Comparison of ENCODE assay signal across 18 cellular contexts in genomic region chr7:376306-376969, GRCh38.
DNase-seq lines count a peak whose midpoint lies in the region; ATAC-seq, FAIRE-seq and TF ChIP-seq lines count a peak whose summit lies in the region.
"Had no signal": no experiment of that assay in that cellular context is flagged by ENCODE, and none has a peak within 500 bp of the region (broad histone marks: within the 10 kb centered on the region; RNA-seq: fewer than 3 reads in every experiment).

No MANE protein-coding gene starts in this region.

- no peaks in the 10 kb centered on the region for H3K36me3 ChIP-seq in left lung
- H3K36me3 ChIP-seq in suprapubic skin = no peaks in the 10 kb centered on the region
- H3K36me3 ChIP-seq in Karpas-422 (ENCODE audit: insufficient read depth, low read length) = no peaks in the 10 kb centered on the region

- no peak overlapping the region for H2AFZ ChIP-seq in Karpas-422 (ENCODE audit: low read length)

- ATAC-seq in activated CD8-positive, alpha-beta T cell treated with anti-CD3 and anti-CD28 coated beads for 36 hours = no peak
- ATAC-seq in activated CD8-positive, alpha-beta T cell treated with anti-CD3 and anti-CD28 coated beads, Interleukin-2, amount 10 ng/mL, durations not matched to agents 7 days and 5 days = no peak
- no peak for ATAC-seq in activated naive CD8-positive, alpha-beta T cell treated with anti-CD3 and anti-CD28 coated beads, Interleukin-2, amount 50 U/mL, for 24 hours
- ATAC-seq in left lung = no peak

- H3K4me1 ChIP-seq in left lung = peaks cover 9 to 19% of the 10 kb centered on the region in 2 donors
- H3K4me1 ChIP-seq in suprapubic skin = peaks cover 31% of the 10 kb centered on the region
- no peaks in the 10 kb centered on the region for H3K4me1 ChIP-seq in Karpas-422 (ENCODE audit: low read length)

- CTCF ChIA-PET in activated CD8-positive, alpha-beta T cell treated with anti-CD3 and anti-CD28 coated beads for 36 hours (lab: Charles Lee) = no interaction called here
- CTCF ChIA-PET in activated CD8-positive, alpha-beta T cell treated with anti-CD3 and anti-CD28 coated beads, Interleukin-2, amount 10 ng/mL, durations not matched to agents 7 days and 5 days (lab: Charles Lee) = interaction anchor here (1.1 kb wide), 1 partner anchor 14 kb away, joined by 3 read pairs; no protein-coding TSS in a partner anchor

- H3K27ac ChIP-seq in left lung (no peak overlapping the region), suprapubic skin (no peak overlapping the region), Karpas-422 (ENCODE audit: low read length) (no peak overlapping the region)

- H3K9ac ChIP-seq in Karpas-422 (ENCODE audit: low read length) = no peak overlapping the region

- no peak for TF ChIP-seq EP300 in suprapubic skin (IDR thresholded peaks at IDR 0.05)

- TF ChIP-seq CTCF in activated CD8-positive, alpha-beta T cell treated with anti-CD3 and anti-CD28 coated beads for 36 hours (IDR thresholded peaks at IDR 0.05) = no peak
- no peak for TF ChIP-seq CTCF in left lung (IDR thresholded peaks at IDR 0.05)
- no peak for TF ChIP-seq CTCF in suprapubic skin (IDR thresholded peaks at IDR 0.05)

- H3K9me2 ChIP-seq in Karpas-422 (replicated peaks; ENCODE audit: insufficient read depth, low read length) = no peaks in the 10 kb centered on the region

- H3K27me3 ChIP-seq in left lung (peaks cover 0 to 59% of the 10 kb centered on the region in 2 donors), suprapubic skin (peaks cover 23% of the 10 kb centered on the region), Karpas-422 (ENCODE audit: low read length) (no peaks in the 10 kb centered on the region)

- H3K9me3 ChIP-seq in left lung (no peaks in the 10 kb centered on the region), suprapubic skin (no peaks in the 10 kb centered on the region), Karpas-422 (ENCODE audit: low read length) (no peaks in the 10 kb centered on the region)

- H3K4me3 ChIP-seq in left lung (no peak overlapping the region), suprapubic skin (no peak overlapping the region), Karpas-422 (ENCODE audit: low read length) (no peak overlapping the region)

- DNase-seq in activated CD8-positive, alpha-beta T cell treated with anti-CD3 and anti-CD28 coated beads for 36 hours = peak; percentile 7
- no peak for DNase-seq in activated CD8-positive, alpha-beta T cell treated with anti-CD3 and anti-CD28 coated beads, Interleukin-2, amount 10 ng/mL, durations not matched to agents 7 days and 5 days
- peak; percentile 2 for DNase-seq in activated naive CD8-positive, alpha-beta T cell treated with anti-CD3 and anti-CD28 coated beads, Interleukin-2, amount 50 U/mL, for 24 hours
- DNase-seq in left lung = peak; percentile 29 to 68
- peak; percentile 56 to 66 for DNase-seq in suprapubic skin (ENCODE audit: low spot score in 2 of 2)
- DNase-seq in GM19239 (ENCODE audit: insufficient read length, low spot score) = no peak
- no peak for DNase-seq in Karpas-422
- no peak for DNase-seq in NCI-H2029 (lab: John Stamatoyannopoulos, UW)
- DNase-seq: activated CD4-positive, alpha-beta T cell treated with anti-CD3 and anti-CD28 coated beads, Interleukin-2, amount 50 U/mL, for 48 hours; EL; HFFc6; NCI-H187; RPMI8226; stimulated activated CD4-positive, alpha-beta T cell treated with anti-CD3 and anti-CD28 coated beads, Interleukin-2, amount 100 ng/mL, for 24 hours; T-helper 9 cell had no signal

- H3K9me3 Mint-ChIP-seq in activated CD8-positive, alpha-beta T cell treated with anti-CD3 and anti-CD28 coated beads for 36 hours = no peaks in the 10 kb centered on the region
- no peaks in the 10 kb centered on the region for H3K9me3 Mint-ChIP-seq in activated CD8-positive, alpha-beta T cell treated with anti-CD3 and anti-CD28 coated beads, Interleukin-2, amount 10 ng/mL, durations not matched to agents 7 days and 5 days (ENCODE audit: insufficient read depth)
- no peaks in the 10 kb centered on the region for H3K9me3 Mint-ChIP-seq in activated naive CD8-positive, alpha-beta T cell treated with anti-CD3 and anti-CD28 coated beads, Interleukin-2, amount 50 U/mL, for 24 hours
- H3K9me3 Mint-ChIP-seq: activated naive CD4-positive, alpha-beta T cell treated with anti-CD3 and anti-CD28 coated beads for 36 hours; CD8-positive, alpha-beta memory T cell; central memory CD8-positive, alpha-beta T cell; HFFc6 had no signal

- WGBS in suprapubic skin = 67% methylated on average over 3 of the region's 36 CpGs

- no peak overlapping the region for H3K4me3 Mint-ChIP-seq in activated CD8-positive, alpha-beta T cell treated with anti-CD3 and anti-CD28 coated beads for 36 hours
- H3K4me3 Mint-ChIP-seq in activated CD8-positive, alpha-beta T cell treated with anti-CD3 and anti-CD28 coated beads, Interleukin-2, amount 10 ng/mL, durations not matched to agents 7 days and 5 days = no peak overlapping the region
- H3K4me3 Mint-ChIP-seq in activated naive CD8-positive, alpha-beta T cell treated with anti-CD3 and anti-CD28 coated beads, Interleukin-2, amount 50 U/mL, for 24 hours = no peak overlapping the region
- H3K4me3 Mint-ChIP-seq: activated naive CD4-positive, alpha-beta T cell treated with anti-CD3 and anti-CD28 coated beads for 36 hours; CD8-positive, alpha-beta memory T cell; central memory CD8-positive, alpha-beta T cell; HFFc6 had no signal

- POLR2A ChIA-PET in activated CD8-positive, alpha-beta T cell treated with anti-CD3 and anti-CD28 coated beads for 36 hours (lab: Charles Lee) = no interaction called here
- POLR2A ChIA-PET in activated CD8-positive, alpha-beta T cell treated with anti-CD3 and anti-CD28 coated beads, Interleukin-2, amount 10 ng/mL, durations not matched to agents 7 days and 5 days (lab: Charles Lee) = no interaction called here

- intact Hi-C loops in activated CD8-positive, alpha-beta T cell treated with anti-CD3 and anti-CD28 coated beads for 36 hours (cut with micrococcal nuclease) = no loop called here
- intact Hi-C loops in left lung (cut with DNase I) = no loop called here

- no peaks in the 10 kb centered on the region for H3K79me2 ChIP-seq in Karpas-422 (ENCODE audit: low read length)

- H4K20me1 ChIP-seq in Karpas-422 (ENCODE audit: insufficient read depth, low read depth, low read length) = no peaks in the 10 kb centered on the region

- H3K4me2 ChIP-seq in Karpas-422 (ENCODE audit: low read depth, low read length, poor library complexity, severe bottlenecking) = no peak overlapping the region

- H3K27me3 Mint-ChIP-seq in activated CD8-positive, alpha-beta T cell treated with anti-CD3 and anti-CD28 coated beads for 36 hours = no peaks in the 10 kb centered on the region
- no peaks in the 10 kb centered on the region for H3K27me3 Mint-ChIP-seq in activated CD8-positive, alpha-beta T cell treated with anti-CD3 and anti-CD28 coated beads, Interleukin-2, amount 10 ng/mL, durations not matched to agents 7 days and 5 days (ENCODE audit: low read depth)
- H3K27me3 Mint-ChIP-seq in activated naive CD8-positive, alpha-beta T cell treated with anti-CD3 and anti-CD28 coated beads, Interleukin-2, amount 50 U/mL, for 24 hours = no peaks in the 10 kb centered on the region

- FAIRE-seq in GM19239 (lab: Jason Lieb, UNC) = no peak

- H3K27ac Mint-ChIP-seq in activated CD8-positive, alpha-beta T cell treated with anti-CD3 and anti-CD28 coated beads for 36 hours = no peak overlapping the region
- H3K27ac Mint-ChIP-seq in activated CD8-positive, alpha-beta T cell treated with anti-CD3 and anti-CD28 coated beads, Interleukin-2, amount 10 ng/mL, durations not matched to agents 7 days and 5 days = no peak overlapping the region
- H3K27ac Mint-ChIP-seq in activated naive CD8-positive, alpha-beta T cell treated with anti-CD3 and anti-CD28 coated beads, Interleukin-2, amount 50 U/mL, for 24 hours = no peak overlapping the region
- H3K27ac Mint-ChIP-seq: activated naive CD4-positive, alpha-beta T cell treated with anti-CD3 and anti-CD28 coated beads for 36 hours; CD8-positive, alpha-beta memory T cell; HFFc6 had no signal

- TF ChIP-seq POLR2A in suprapubic skin (IDR thresholded peaks at IDR 0.05) = no peak

- peaks cover 13% of the 10 kb centered on the region for H3K4me1 Mint-ChIP-seq in activated CD8-positive, alpha-beta T cell treated with anti-CD3 and anti-CD28 coated beads for 36 hours (ENCODE audit: low read depth)
- peaks cover 12% of the 10 kb centered on the region for H3K4me1 Mint-ChIP-seq in activated CD8-positive, alpha-beta T cell treated with anti-CD3 and anti-CD28 coated beads, Interleukin-2, amount 10 ng/mL, durations not matched to agents 7 days and 5 days (ENCODE audit: low read depth)
- peaks cover 13% of the 10 kb centered on the region for H3K4me1 Mint-ChIP-seq in activated naive CD8-positive, alpha-beta T cell treated with anti-CD3 and anti-CD28 coated beads, Interleukin-2, amount 50 U/mL, for 24 hours

- no peaks in the 10 kb centered on the region for H3K36me3 Mint-ChIP-seq in activated CD8-positive, alpha-beta T cell treated with anti-CD3 and anti-CD28 coated beads for 36 hours (ENCODE audit: low read depth)
- no peaks in the 10 kb centered on the region for H3K36me3 Mint-ChIP-seq in activated CD8-positive, alpha-beta T cell treated with anti-CD3 and anti-CD28 coated beads, Interleukin-2, amount 10 ng/mL, durations not matched to agents 7 days and 5 days (ENCODE audit: low read depth)
- H3K36me3 Mint-ChIP-seq in activated naive CD8-positive, alpha-beta T cell treated with anti-CD3 and anti-CD28 coated beads, Interleukin-2, amount 50 U/mL, for 24 hours (ENCODE audit: low read depth) = no peaks in the 10 kb centered on the region
- H3K36me3 Mint-ChIP-seq: CD8-positive, alpha-beta memory T cell had no signal

Comparison
In these comparisons a context has a peak if more than half of its experiments do, and no peak if none do; other contexts are left out.
1. DNase-seq: peak in activated CD8-positive, alpha-beta T cell treated with anti-CD3 and anti-CD28 coated beads for 36 hours (single experiment), activated naive CD8-positive, alpha-beta T cell treated with anti-CD3 and anti-CD28 coated beads, Interleukin-2, amount 50 U/mL, for 24 hours (single experiment), left lung (2 of 2) and suprapubic skin (2 of 2); none in activated CD8-positive, alpha-beta T cell treated with anti-CD3 and anti-CD28 coated beads, Interleukin-2, amount 10 ng/mL, durations not matched to agents 7 days and 5 days (single experiment), GM19239 (single experiment), Karpas-422 (single experiment) and NCI-H2029 (single experiment).